20 cellular contexts compared by ENCODE assay signal in genomic region chr5:133483406-133484090, GRCh38.
DNase-seq lines count a peak whose midpoint lies in the region; ATAC-seq and TF ChIP-seq lines count a peak whose summit lies in the region.
"Had no signal": no experiment of that assay in that cellular context is flagged by ENCODE, and none has a peak within 500 bp of the region (broad histone marks: within the 10 kb centered on the region; RNA-seq: fewer than 3 reads in every experiment).

No MANE protein-coding gene starts in this region.

- CTCF ChIA-PET in PC-9 (lab: Charles Lee) = no interaction called here

- DNase-seq in LNCaP clone FGC (ENCODE audit: low read depth) (peak; percentile 65), PC-9 (peak in 1 of 2 experiments; percentile 78), left cardiac atrium (no peak), omental fat pad (ENCODE audit: low spot score) (no peak), NCI-H524 (lab: John Stamatoyannopoulos, UW) (no peak)
- DNase-seq: activated CD4-positive, alpha-beta T cell treated with anti-CD3 and anti-CD28 coated beads for 4 hours; activated naive CD4-positive, alpha-beta T cell treated with anti-CD3 and anti-CD28 coated beads, Interleukin-2, amount 50 U/mL, for 16 hours; aorta; CD4-positive, CD25-positive, alpha-beta regulatory T cell; erythroblast; H9; naive thymus-derived CD8-positive, alpha-beta T cell; NCI-H146; NCI-H2227 treated with DMSO at 0.1 percent for 48 hours; NCI-H774; OCI-M1; SIG-M5 had no signal

- no peak for TF ChIP-seq CTCF in LNCaP clone FGC (IDR thresholded peaks at IDR 0.05; ENCODE audit: control insufficient read depth, extremely low read depth, insufficient read depth)
- no peak for TF ChIP-seq CTCF in PC-9 (conservative IDR thresholded peaks at IDR 0.05)
- TF ChIP-seq CTCF in omental fat pad (IDR thresholded peaks at IDR 0.05) = no peak

- no peaks in the 10 kb centered on the region for H4K20me1 ChIP-seq in PC-9 (ENCODE audit: insufficient read depth)

- no peaks in the 10 kb centered on the region for H3K27me3 ChIP-seq in PC-9 (ENCODE audit: insufficient read depth, low read depth)
- H3K27me3 ChIP-seq: suprapubic skin had no signal

- no peak overlapping the region for H2AFZ ChIP-seq in PC-9

- H3F3A ChIP-seq in PC-9 (ENCODE audit: insufficient read depth, low read depth) = peaks cover 12% of the 10 kb centered on the region; the same call in 1 of the 2 replicates

- no peaks in the 10 kb centered on the region for H3K36me3 ChIP-seq in PC-9 (ENCODE audit: low read depth)
- H3K36me3 ChIP-seq: suprapubic skin had no signal

- peak overlapping the region; percentile 9; the same call in 1 of the 2 replicates for H3K4me2 ChIP-seq in PC-9

- H3K4me3 ChIP-seq in LNCaP clone FGC (ENCODE audit: low read depth, low read length) = no peak overlapping the region
- no peak overlapping the region for H3K4me3 ChIP-seq in PC-9
- H3K4me3 ChIP-seq: suprapubic skin had no signal

- ATAC-seq in left cardiac atrium (peak; percentile 30 to 79), omental fat pad (ENCODE audit: low FRiP score) (peak; percentile 31), HG03439 (IDR thresholded peaks at IDR 0.05; ENCODE audit: unreplicated experiment) (no peak), GM21619 (IDR thresholded peaks at IDR 0.05; ENCODE audit: unreplicated experiment) (no peak)
- ATAC-seq: naive thymus-derived CD8-positive, alpha-beta T cell had no signal

- H3K9me2 ChIP-seq in PC-9 (ENCODE audit: insufficient read depth) = no peaks in the 10 kb centered on the region

- no peaks in the 10 kb centered on the region for H3K79me2 ChIP-seq in PC-9 (ENCODE audit: low read depth)

- peaks cover 58% of the 10 kb centered on the region for H3K4me1 ChIP-seq in PC-9 (replicated peaks; ENCODE audit: insufficient read depth)

- POLR2A ChIA-PET in PC-9 (lab: Charles Lee; ENCODE audit: unreplicated experiment) = no interaction called here

- no TSS peak for BruUV-seq in PC-9 (replicated peaks; lab: Mats Ljungman, UMichigan)

- intact Hi-C loops in PC-9 (cut with micrococcal nuclease; ENCODE audit: unreplicated experiment) (no loop called here), left cardiac atrium (cut with DNase I) (no loop called here)

- H3K9me3 ChIP-seq in PC-9 (ENCODE audit: insufficient read depth, low read depth) = no peaks in the 10 kb centered on the region
- H3K9me3 ChIP-seq: suprapubic skin had no signal

- H3K27ac ChIP-seq in PC-9 = no peak overlapping the region
- H3K27ac ChIP-seq: suprapubic skin had no signal

Comparison
In these comparisons a context has a peak if more than half of its experiments do, and no peak if none do; other contexts are left out.
1. ATAC-seq: peak in left cardiac atrium (2 of 2) and omental fat pad (single experiment); none in HG03439 (single experiment) and GM21619 (single experiment).